ENCODE assay signal across 8 cellular contexts in genomic region chr15:43510230-43511011, GRCh38. TPM values are rescaled to one million over a fixed set of nuclear protein-coding genes. Genes with fewer than 3 reads are reported as not detected.
A peak's percentile ranks its signal among the peaks of the same experiment; 100 is the strongest.
DNase-seq lines count a peak whose midpoint lies in the region; ATAC-seq and TF ChIP-seq lines count a peak whose summit lies in the region.

No MANE protein-coding gene starts in this region.

- peak; percentile 96 for ATAC-seq in HG02571 (IDR thresholded peaks at IDR 0.05; ENCODE audit: unreplicated experiment)

- H3K4me3 ChIP-seq in GM08714 (ENCODE audit: low read length) (peak overlapping the region; percentile 75), NB4 (ENCODE audit: low read depth, low read length) (peak overlapping the region; percentile 58)

- peak; percentile 54 for TF ChIP-seq POLR2A in NB4 (IDR thresholded peaks at IDR 0.05; ENCODE audit: extremely low read depth, insufficient read length)

- DNase-seq in NB4 (ENCODE audit: low read depth) (peak; percentile 99), SK-N-DZ (ENCODE audit: low spot score) (peak; percentile 99), glomerular endothelial cell (ENCODE audit: extremely low read depth, low read depth, low spot score) (peak; percentile 72), occipital lobe (lab: John Stamatoyannopoulos, UW) (peak; percentile 99)
- DNase-seq in activated naive CD4-positive, alpha-beta T cell treated with anti-CD3 and anti-CD28 coated beads, Interleukin-2, amount 50 U/mL, for 16 hours = peak; percentile 94

- peak; percentile 20 for TF ChIP-seq CTCF in NB4 (IDR thresholded peaks at IDR 0.05; ENCODE audit: low read depth, low read length)

- peak overlapping the region; percentile 98 for H3K27ac ChIP-seq in temporal lobe (ENCODE audit: low read depth, low read length)

RNA-seq across cellular contexts. Expression of gene MAP1A, which starts 7.0 kb away (rescaled TPM):
- 3.2 and 4.2 TPM in 2 replicates for polyA plus RNA-seq in SK-N-DZ (2014; cell fraction: cytosol; rRNA removed)
- 1.7 and 1.8 TPM in 2 replicates for polyA plus RNA-seq in SK-N-DZ (2014; cell fraction: nucleus; rRNA removed)
- total RNA-seq in glomerular endothelial cell = 9.4 and 10.8 TPM in 2 replicates
- 35.7 TPM for total RNA-seq in occipital lobe
- total RNA-seq in temporal lobe = 35.2 TPM

RNA-seq across cellular contexts. Expression of gene TP53BP1, which starts 17.5 kb away (rescaled TPM):
- 30.7 and 31.0 TPM in 2 replicates for polyA plus RNA-seq in SK-N-DZ (2014; cell fraction: cytosol; rRNA removed)
- polyA plus RNA-seq in SK-N-DZ (2014; cell fraction: nucleus; rRNA removed) = 50.0 and 70.9 TPM in 2 replicates
- total RNA-seq in glomerular endothelial cell (41.6 and 62.0 TPM in 2 replicates), occipital lobe (142 TPM), temporal lobe (116 TPM)

Comparison
In these comparisons a context has a peak if more than half of its experiments do, and no peak if none do; other contexts are left out.
1. Peak in every context shown above with its lines: DNase-seq, ATAC-seq, H3K4me3 ChIP-seq and H3K27ac ChIP-seq.